In the genomic region with DNA sequence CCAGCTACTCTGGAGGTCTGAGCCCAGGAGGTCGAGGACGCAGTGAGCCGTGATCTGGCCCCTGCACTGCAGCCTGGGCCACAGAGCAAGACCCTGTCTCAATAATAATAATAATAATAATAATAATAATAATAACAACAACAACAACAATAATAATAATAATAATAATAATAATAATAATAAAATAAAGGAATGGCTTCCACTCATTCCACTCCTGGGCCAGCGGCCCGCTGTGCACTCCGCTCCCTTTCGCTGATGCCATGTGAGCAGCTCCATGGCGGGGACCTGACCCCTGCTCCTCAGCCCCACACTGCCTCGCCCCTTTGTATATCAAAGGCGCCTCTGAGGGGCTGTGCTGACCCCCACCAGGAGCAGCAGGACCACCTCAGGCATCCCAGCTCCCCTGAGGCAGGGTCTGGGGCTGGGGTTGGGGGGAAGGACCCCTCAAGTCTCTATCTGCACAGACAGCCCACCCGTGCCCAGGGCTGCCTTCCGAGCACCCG, we compare ENCODE assay signal across 8 cellular contexts. TPM values are rescaled to one million over a fixed set of nuclear protein-coding genes. Genes with fewer than 3 reads are reported as not detected.
DNase-seq lines count a peak whose midpoint lies in the region; ATAC-seq and TF ChIP-seq lines count a peak whose summit lies in the region.

No MANE protein-coding gene starts in this region.

- TF ChIP-seq POLR2A in thyroid gland (IDR thresholded peaks at IDR 0.05), result no peak

- 89% methylated on average over 8 of the region's 13 CpGs for WGBS in mesenchymal stem cell
- WGBS in thyroid gland, 2 donors, result 90 to 98% methylated on average over 11 to 13 of the region's 13 CpGs

- peak overlapping the region in 1 of 2 experiments; percentile 72 for H3K4me3 ChIP-seq in mesenchymal stem cell (ENCODE audit: insufficient read depth in 1 of 2, low read depth in 1 of 2, low read length in 2 of 2)
- H3K4me3 ChIP-seq in thyroid gland (replicated peaks in 1 of 3), result peak overlapping the region in 1 of 3 donors; percentile 27

- peak overlapping the region; percentile 88 for H4K91ac ChIP-seq in mesenchymal stem cell (ENCODE audit: low read length)

- H3K9me3 ChIP-seq in mesenchymal stem cell (ENCODE audit: control insufficient read depth, low read length) (no peaks in the 10 kb centered on the region), thyroid gland (no peaks in the 10 kb centered on the region)

- no peak overlapping the region for H2BK120ac ChIP-seq in mesenchymal stem cell (ENCODE audit: low read depth, low read length)

- H2BK12ac ChIP-seq in mesenchymal stem cell (ENCODE audit: low read length in 2 of 2), result peak overlapping the region in 1 of 2 experiments; percentile 38

- intact Hi-C loops in activated naive CD4-positive, alpha-beta T cell treated with anti-CD3 and anti-CD28 coated beads for 36 hours (cut with micrococcal nuclease), result loop anchor here (1.0 to 10.0 kb wide), 5 partner anchors 9 to 921 kb away; a partner anchor contains a TSS
- intact Hi-C loops in thyroid gland (cut with DNase I), result loop anchor here (10.0 kb wide), 1 partner anchor 99 kb away; no protein-coding TSS in a partner anchor

- H2AFZ ChIP-seq in mesenchymal stem cell (ENCODE audit: low read depth, low read length), result no peak overlapping the region

- peak overlapping the region; percentile 57 for H3K4me3 Mint-ChIP-seq in activated naive CD4-positive, alpha-beta T cell treated with anti-CD3 and anti-CD28 coated beads for 36 hours
- peak overlapping the region; percentile 63 for H3K4me3 Mint-ChIP-seq in activated naive CD8-positive, alpha-beta T cell treated with anti-CD3 and anti-CD28 coated beads for 36 hours

- peak overlapping the region; percentile 89 for H2BK15ac ChIP-seq in mesenchymal stem cell (ENCODE audit: low read depth, poor library complexity, severe bottlenecking)

- peaks cover 62% of the 10 kb centered on the region for H3K4me1 Mint-ChIP-seq in activated naive CD4-positive, alpha-beta T cell treated with anti-CD3 and anti-CD28 coated beads for 36 hours (ENCODE audit: low read depth)
- peaks cover 62% of the 10 kb centered on the region for H3K4me1 Mint-ChIP-seq in activated naive CD8-positive, alpha-beta T cell treated with anti-CD3 and anti-CD28 coated beads for 36 hours

- no peak for DNase-seq in activated naive CD4-positive, alpha-beta T cell treated with anti-CD3 and anti-CD28 coated beads for 36 hours
- DNase-seq in activated naive CD4-positive, alpha-beta T cell (lab: John Stamatoyannopoulos, UW), result no peak
- no peak for DNase-seq in activated naive CD8-positive, alpha-beta T cell treated with anti-CD3 and anti-CD28 coated beads for 36 hours
- no peak for DNase-seq in mesenchymal stem cell
- no peak for DNase-seq in thyroid gland
- DNase-seq in AG20443 (ENCODE audit: low spot score), result no peak

- H2BK5ac ChIP-seq in mesenchymal stem cell (ENCODE audit: low read depth, low read length, poor library complexity, severe bottlenecking), result no peak overlapping the region

- CTCF ChIA-PET in activated naive CD4-positive, alpha-beta T cell treated with anti-CD3 and anti-CD28 coated beads for 36 hours (lab: Charles Lee), result interaction anchor here (0.6 to 5.7 kb wide), 28 partner anchors 10 to 343 kb away, joined by 3 to 85 read pairs (median 6); a partner anchor contains a TSS

- no peak for TF ChIP-seq CTCF in thyroid gland (IDR thresholded peaks at IDR 0.05)

- H3K18ac ChIP-seq in mesenchymal stem cell (ENCODE audit: low read depth in 1 of 2, low read length in 2 of 2), result peak overlapping the region; percentile 81 to 86

- H3K27ac ChIP-seq in mesenchymal stem cell (ENCODE audit: low read length, poor library complexity, severe bottlenecking), result no peak overlapping the region
- peak overlapping the region in 2 of 3 donors; percentile 39 to 56 for H3K27ac ChIP-seq in thyroid gland

- H3K14ac ChIP-seq in mesenchymal stem cell (ENCODE audit: low read length in 2 of 2), result peak overlapping the region in 1 of 2 experiments; percentile 14

- no peaks in the 10 kb centered on the region for H3K36me3 Mint-ChIP-seq in activated naive CD4-positive, alpha-beta T cell treated with anti-CD3 and anti-CD28 coated beads for 36 hours (ENCODE audit: low read depth)
- H3K36me3 Mint-ChIP-seq in activated naive CD8-positive, alpha-beta T cell treated with anti-CD3 and anti-CD28 coated beads for 36 hours, result no peaks in the 10 kb centered on the region

- H4K8ac ChIP-seq in mesenchymal stem cell (ENCODE audit: low read length), result peak overlapping the region; percentile 66

- no peaks in the 10 kb centered on the region for H3K27me3 Mint-ChIP-seq in activated naive CD4-positive, alpha-beta T cell treated with anti-CD3 and anti-CD28 coated beads for 36 hours (ENCODE audit: low read depth)
- H3K27me3 Mint-ChIP-seq in activated naive CD8-positive, alpha-beta T cell treated with anti-CD3 and anti-CD28 coated beads for 36 hours, result no peaks in the 10 kb centered on the region

- H3K4ac ChIP-seq in mesenchymal stem cell (ENCODE audit: low read depth in 1 of 2, low read length in 2 of 2), result peak overlapping the region; percentile 24 to 69

- H3K36me3 ChIP-seq in mesenchymal stem cell (ENCODE audit: control insufficient read depth in 1 of 2, insufficient read depth in 2 of 2, low read depth in 1 of 2, low read length in 2 of 2), result peaks cover 5 to 38% of the 10 kb centered on the region in 2 experiments
- H3K36me3 ChIP-seq in thyroid gland, result no peaks in the 10 kb centered on the region

- ATAC-seq in HG02981 (IDR thresholded peaks at IDR 0.05; ENCODE audit: unreplicated experiment) (no peak), HG03354 (IDR thresholded peaks at IDR 0.05; ENCODE audit: poor library complexity, severe bottlenecking, unreplicated experiment) (no peak)

- H3K4me2 ChIP-seq in mesenchymal stem cell (ENCODE audit: low read length, poor library complexity, severe bottlenecking), result peak overlapping the region; percentile 51

- peak overlapping the region; percentile 72 for H3K27ac Mint-ChIP-seq in activated naive CD4-positive, alpha-beta T cell treated with anti-CD3 and anti-CD28 coated beads for 36 hours
- H3K27ac Mint-ChIP-seq in activated naive CD8-positive, alpha-beta T cell treated with anti-CD3 and anti-CD28 coated beads for 36 hours, result peak overlapping the region; percentile 86

- H3K79me1 ChIP-seq in mesenchymal stem cell (replicated peaks; ENCODE audit: low read length, poor library complexity, severe bottlenecking), result peaks cover 65% of the 10 kb centered on the region

- H3K9me3 Mint-ChIP-seq in activated naive CD4-positive, alpha-beta T cell treated with anti-CD3 and anti-CD28 coated beads for 36 hours, result no peaks in the 10 kb centered on the region
- no peaks in the 10 kb centered on the region for H3K9me3 Mint-ChIP-seq in activated naive CD8-positive, alpha-beta T cell treated with anti-CD3 and anti-CD28 coated beads for 36 hours

- peaks cover 44% of the 10 kb centered on the region for H3K4me1 ChIP-seq in mesenchymal stem cell (ENCODE audit: control insufficient read depth, insufficient read depth, low read depth, low read length)
- peaks cover 31 to 68% of the 10 kb centered on the region in 2 donors for H3K4me1 ChIP-seq in thyroid gland

- peak overlapping the region; percentile 81 for H3K9ac ChIP-seq in mesenchymal stem cell (ENCODE audit: low read length)

- H2AK5ac ChIP-seq in mesenchymal stem cell (ENCODE audit: low read length, severe bottlenecking), result no peak overlapping the region

- no peak overlapping the region for H3K23ac ChIP-seq in mesenchymal stem cell (ENCODE audit: low read length in 2 of 2)

- H3K27me3 ChIP-seq in mesenchymal stem cell (ENCODE audit: control insufficient read depth in 1 of 2, insufficient read depth in 1 of 2, low read length in 2 of 2) (no peaks in the 10 kb centered on the region), thyroid gland (no peaks in the 10 kb centered on the region)

RNA-seq across cellular contexts. Expression of a gene that starts 20.0 kb away (rescaled TPM):
- 1 to 10 TPM; 3.9 to 4.7 TPM for total RNA-seq in activated naive CD4-positive, alpha-beta T cell treated with anti-CD3 and anti-CD28 coated beads for 36 hours
- 1 to 10 TPM; 1.6 to 2.9 TPM for total RNA-seq in activated naive CD8-positive, alpha-beta T cell treated with anti-CD3 and anti-CD28 coated beads for 36 hours
- polyA plus RNA-seq in mesenchymal stem cell (2013, experiment 1 of 2), result 15.3 TPM
- 14.4 TPM for polyA plus RNA-seq in mesenchymal stem cell (2013, experiment 2 of 2)
- 10 to 100 TPM; 21.4 to 45.0 (median 25.1) TPM for total RNA-seq in thyroid gland

RNA-seq across cellular contexts. Expression of a gene that starts 22.6 kb away (rescaled TPM):
- 10 to 100 TPM; 29.5 to 32.5 TPM for total RNA-seq in activated naive CD4-positive, alpha-beta T cell treated with anti-CD3 and anti-CD28 coated beads for 36 hours
- 10 to 100 TPM; 50.3 to 51.9 TPM for total RNA-seq in activated naive CD8-positive, alpha-beta T cell treated with anti-CD3 and anti-CD28 coated beads for 36 hours
- 30.8 TPM for polyA plus RNA-seq in mesenchymal stem cell (2013, experiment 1 of 2)
- 27.5 TPM for polyA plus RNA-seq in mesenchymal stem cell (2013, experiment 2 of 2)
- 10 to 100 TPM; 32.2 to 55.3 (median 43.5) TPM for total RNA-seq in thyroid gland
